ENCODE assay signal across 1 cellular context in genomic region chr11:106344392-106344791, GRCh38.
TF ChIP-seq lines count a peak whose summit lies in the region.

No MANE protein-coding gene starts in this region.

TF ChIP-seq in GM23338, 12 proteins besides CTCF, POLR2A, EP300 and RAD21 (continued from another document):
- TF ChIP-seq ETS1 (IDR thresholded peaks at IDR 0.05): no peak
- TF ChIP-seq EZH2 (IDR thresholded peaks at IDR 0.05; ENCODE audit: low read depth, unreplicated experiment): no peak
- TF ChIP-seq REST (IDR thresholded peaks at IDR 0.05; ENCODE audit: unreplicated experiment): no peak
- TF ChIP-seq EZH2phosphoT487 (IDR thresholded peaks at IDR 0.05; ENCODE audit: unreplicated experiment): no peak
- TF ChIP-seq STAT1 (IDR thresholded peaks at IDR 0.05; ENCODE audit: unreplicated experiment): no peak
